1 cellular context compared by ENCODE assay signal in genomic region chr9:2837915-2838314, GRCh38.
TF ChIP-seq lines count a peak whose summit lies in the region.

No MANE protein-coding gene starts in this region.

TF ChIP-seq in H1, 55 proteins besides CTCF, POLR2A, EP300 and RAD21 (continued from another document):
- TF ChIP-seq NANOG (IDR thresholded peaks at IDR 0.05; ENCODE audit: insufficient read depth, low read depth, low read length, poor library complexity, severe bottlenecking) (no peak), YY1 (IDR thresholded peaks at IDR 0.05; ENCODE audit: low read depth, low read length) (no peak), KDM4A (IDR thresholded peaks at IDR 0.05; ENCODE audit: low read depth, low read length, severe bottlenecking) (no peak)
- TF ChIP-seq, protein P1, sequence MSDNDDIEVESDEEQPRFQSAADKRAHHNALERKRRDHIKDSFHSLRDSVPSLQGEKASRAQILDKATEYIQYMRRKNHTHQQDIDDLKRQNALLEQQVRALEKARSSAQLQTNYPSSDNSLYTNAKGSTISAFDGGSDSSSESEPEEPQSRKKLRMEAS (IDR thresholded peaks at IDR 0.05): no peak
